19 cellular contexts compared by ENCODE assay signal in genomic region chr12:90851800-90852718, GRCh38.
DNase-seq lines count a peak whose midpoint lies in the region; ATAC-seq and TF ChIP-seq lines count a peak whose summit lies in the region.
"Had no signal": no experiment of that assay in that cellular context is flagged by ENCODE, and none has a peak within 500 bp of the region (broad histone marks: within the 10 kb centered on the region; RNA-seq: fewer than 3 reads in every experiment).

No MANE protein-coding gene starts in this region.

- no peak for TF ChIP-seq CTCF in WTC11 (IDR thresholded peaks at IDR 0.05)
- TF ChIP-seq CTCF in right lobe of liver (IDR thresholded peaks at IDR 0.05) = no peak
- no peak for TF ChIP-seq CTCF in vagina (IDR thresholded peaks at IDR 0.05)

- CTCF ChIA-PET in WTC11 (lab: Charles Lee) = no interaction called here

- H3K9me3 ChIP-seq in right lobe of liver = no peaks in the 10 kb centered on the region
- no peaks in the 10 kb centered on the region for H3K9me3 ChIP-seq in vagina

- no peaks in the 10 kb centered on the region for H3K27me3 Mint-ChIP-seq in WTC11 (ENCODE audit: low read depth)
- H3K27me3 Mint-ChIP-seq: CD4-positive, alpha-beta T cell had no signal

- POLR2A ChIA-PET in WTC11 (lab: Charles Lee) = no interaction called here

- no peaks in the 10 kb centered on the region for H3K27me3 ChIP-seq in right lobe of liver
- no peaks in the 10 kb centered on the region for H3K27me3 ChIP-seq in vagina

- H3K27ac ChIP-seq in right lobe of liver (peak overlapping the region in 1 of 3 donors; percentile 6), vagina (no peak overlapping the region)

- intact Hi-C loops in right lobe of liver (cut with DNase I) (no loop called here), vagina (cut with DNase I) (no loop called here)

- H3K4me3 ChIP-seq in right lobe of liver (no peak overlapping the region), vagina (no peak overlapping the region)

- H3K27ac Mint-ChIP-seq in WTC11 = no peak overlapping the region
- H3K27ac Mint-ChIP-seq: CD4-positive, alpha-beta T cell; T-helper 1 cell treated with Interleukin-12 subunit alpha and Interleukin-12 subunit beta and Interleukin-4 antibody, amounts not matched to agents 30 μg/mL and 1 μg/mL, for 36 hours had no signal

- H3K4me1 ChIP-seq in right lobe of liver (peaks cover 0 to 19% (median 3%) of the 10 kb centered on the region in 4 donors), vagina (peaks cover 7% of the 10 kb centered on the region)

- TF ChIP-seq POLR2A in right lobe of liver (IDR thresholded peaks at IDR 0.05) (no peak), vagina (IDR thresholded peaks at IDR 0.05) (no peak)

- H3K4me3 Mint-ChIP-seq in WTC11 = no peak overlapping the region
- H3K4me3 Mint-ChIP-seq: CD4-positive, alpha-beta T cell; T-helper 1 cell treated with Interleukin-12 subunit alpha and Interleukin-12 subunit beta and Interleukin-4 antibody, amounts not matched to agents 30 μg/mL and 1 μg/mL, for 36 hours had no signal

- H3K36me3 ChIP-seq in right lobe of liver (no peaks in the 10 kb centered on the region), vagina (no peaks in the 10 kb centered on the region)

- DNase-seq in HT-29 (ENCODE audit: low spot score) (peak; percentile 34), NCI-H1417 (lab: John Stamatoyannopoulos, UW) (peak in 2 of 3 experiments; percentile 32 to 83), WTC11 (ENCODE audit: low spot score) (no peak), right lobe of liver (no peak), vagina (ENCODE audit: extremely low spot score in 2 of 2) (no peak), SK-N-DZ (ENCODE audit: low spot score) (no peak)
- DNase-seq: Calu3; CD4-positive, alpha-beta T cell; IMR-90; MV-4-11; NCI-H146; NCI-H2081; NCI-H226; NCI-H524 treated with DMSO at 0.1 percent for 48 hours; RPMI8226; SIG-M5 had no signal

- WGBS in right lobe of liver (ENCODE audit: insufficient coverage, low coverage, low lambda C conversion rate, missing lambda C conversion rate) = 23% methylated on average over 2 of the region's 2 CpGs

- no peak for ATAC-seq in WTC11
- ATAC-seq in right lobe of liver = peak; percentile 93 to 99 (median 96)
- ATAC-seq in HG03565 (IDR thresholded peaks at IDR 0.05; ENCODE audit: unreplicated experiment) = no peak
- no peak for ATAC-seq in HG02852 (IDR thresholded peaks at IDR 0.05; ENCODE audit: unreplicated experiment)

- peaks cover 3% of the 10 kb centered on the region; the same call in 1 of the 2 replicates for H3K9me3 Mint-ChIP-seq in WTC11
- H3K9me3 Mint-ChIP-seq: CD4-positive, alpha-beta T cell; T-helper 1 cell treated with Interleukin-12 subunit alpha and Interleukin-12 subunit beta and Interleukin-4 antibody, amounts not matched to agents 30 μg/mL and 1 μg/mL, for 36 hours had no signal

- H3K4me1 Mint-ChIP-seq in WTC11 = no peaks in the 10 kb centered on the region

- no peaks in the 10 kb centered on the region for H3K36me3 Mint-ChIP-seq in WTC11

TF ChIP-seq in WTC11, 78 proteins besides CTCF, POLR2A, EP300 and RAD21:
- TF ChIP-seq, protein P1, sequence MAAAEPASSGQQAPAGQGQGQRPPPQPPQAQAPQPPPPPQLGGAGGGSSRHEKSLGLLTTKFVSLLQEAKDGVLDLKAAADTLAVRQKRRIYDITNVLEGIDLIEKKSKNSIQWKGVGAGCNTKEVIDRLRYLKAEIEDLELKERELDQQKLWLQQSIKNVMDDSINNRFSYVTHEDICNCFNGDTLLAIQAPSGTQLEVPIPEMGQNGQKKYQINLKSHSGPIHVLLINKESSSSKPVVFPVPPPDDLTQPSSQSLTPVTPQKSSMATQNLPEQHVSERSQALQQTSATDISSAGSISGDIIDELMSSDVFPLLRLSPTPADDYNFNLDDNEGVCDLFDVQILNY (CRISPR knock-in tag; IDR thresholded peaks at IDR 0.05) = no peak
- TF ChIP-seq GABPB1 (CRISPR knock-in tag; IDR thresholded peaks at IDR 0.05) = peak; percentile 41; the same call in 1 of the 2 replicates

Comparison
In these comparisons a context has a peak if more than half of its experiments do, and no peak if none do; other contexts are left out.
1. DNase-seq: peak in HT-29 (single experiment) and NCI-H1417 (2 of 3); none in WTC11 (single experiment), right lobe of liver (0 of 3), vagina (0 of 2) and SK-N-DZ (single experiment).
2. ATAC-seq: peak in right lobe of liver (4 of 4); none in WTC11 (single experiment), HG03565 (single experiment) and HG02852 (single experiment).